Comparison of ENCODE assay signal across 1 cellular context in genomic region chr19:35702223-35703012, GRCh38.
TF ChIP-seq lines count a peak whose summit lies in the region.

No MANE protein-coding gene starts in this region.

TF ChIP-seq in GM12878, 131 proteins besides CTCF, POLR2A, EP300 and RAD21 (continued from another document):
- TF ChIP-seq, protein P1, sequence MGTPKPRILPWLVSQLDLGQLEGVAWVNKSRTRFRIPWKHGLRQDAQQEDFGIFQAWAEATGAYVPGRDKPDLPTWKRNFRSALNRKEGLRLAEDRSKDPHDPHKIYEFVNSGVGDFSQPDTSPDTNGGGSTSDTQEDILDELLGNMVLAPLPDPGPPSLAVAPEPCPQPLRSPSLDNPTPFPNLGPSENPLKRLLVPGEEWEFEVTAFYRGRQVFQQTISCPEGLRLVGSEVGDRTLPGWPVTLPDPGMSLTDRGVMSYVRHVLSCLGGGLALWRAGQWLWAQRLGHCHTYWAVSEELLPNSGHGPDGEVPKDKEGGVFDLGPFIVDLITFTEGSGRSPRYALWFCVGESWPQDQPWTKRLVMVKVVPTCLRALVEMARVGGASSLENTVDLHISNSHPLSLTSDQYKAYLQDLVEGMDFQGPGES (IDR thresholded peaks at IDR 0.05) = peak; percentile 99
- TF ChIP-seq ETV6 (conservative IDR thresholded peaks at IDR 0.05 in 1 of 2, IDR thresholded peaks at IDR 0.05 in 1 of 2; ENCODE audit: borderline replicate concordance in 1 of 2, low read depth in 1 of 2) (no peak), MEF2A (IDR thresholded peaks at IDR 0.05; ENCODE audit: insufficient read depth, low read depth, low read length) (no peak), FOS (IDR thresholded peaks at IDR 0.05; ENCODE audit: borderline replicate concordance, extremely low read depth, insufficient read length) (peak; percentile 98), IRF5 (IDR thresholded peaks at IDR 0.05; ENCODE audit: borderline replicate concordance) (no peak), YBX1 (IDR thresholded peaks at IDR 0.05) (no peak), SPI1 (IDR thresholded peaks at IDR 0.05; ENCODE audit: borderline replicate concordance, insufficient read depth, low read depth, low read length) (no peak), MTA3 (IDR thresholded peaks at IDR 0.05; ENCODE audit: borderline replicate concordance, low read length) (no peak), NFXL1 (IDR thresholded peaks at IDR 0.05; ENCODE audit: borderline replicate concordance) (no peak), POLR2AphosphoS5 (IDR thresholded peaks at IDR 0.05; ENCODE audit: low read length) (peak; percentile 88), RAD51 (IDR thresholded peaks at IDR 0.05) (no peak)
- TF ChIP-seq, protein P2, sequence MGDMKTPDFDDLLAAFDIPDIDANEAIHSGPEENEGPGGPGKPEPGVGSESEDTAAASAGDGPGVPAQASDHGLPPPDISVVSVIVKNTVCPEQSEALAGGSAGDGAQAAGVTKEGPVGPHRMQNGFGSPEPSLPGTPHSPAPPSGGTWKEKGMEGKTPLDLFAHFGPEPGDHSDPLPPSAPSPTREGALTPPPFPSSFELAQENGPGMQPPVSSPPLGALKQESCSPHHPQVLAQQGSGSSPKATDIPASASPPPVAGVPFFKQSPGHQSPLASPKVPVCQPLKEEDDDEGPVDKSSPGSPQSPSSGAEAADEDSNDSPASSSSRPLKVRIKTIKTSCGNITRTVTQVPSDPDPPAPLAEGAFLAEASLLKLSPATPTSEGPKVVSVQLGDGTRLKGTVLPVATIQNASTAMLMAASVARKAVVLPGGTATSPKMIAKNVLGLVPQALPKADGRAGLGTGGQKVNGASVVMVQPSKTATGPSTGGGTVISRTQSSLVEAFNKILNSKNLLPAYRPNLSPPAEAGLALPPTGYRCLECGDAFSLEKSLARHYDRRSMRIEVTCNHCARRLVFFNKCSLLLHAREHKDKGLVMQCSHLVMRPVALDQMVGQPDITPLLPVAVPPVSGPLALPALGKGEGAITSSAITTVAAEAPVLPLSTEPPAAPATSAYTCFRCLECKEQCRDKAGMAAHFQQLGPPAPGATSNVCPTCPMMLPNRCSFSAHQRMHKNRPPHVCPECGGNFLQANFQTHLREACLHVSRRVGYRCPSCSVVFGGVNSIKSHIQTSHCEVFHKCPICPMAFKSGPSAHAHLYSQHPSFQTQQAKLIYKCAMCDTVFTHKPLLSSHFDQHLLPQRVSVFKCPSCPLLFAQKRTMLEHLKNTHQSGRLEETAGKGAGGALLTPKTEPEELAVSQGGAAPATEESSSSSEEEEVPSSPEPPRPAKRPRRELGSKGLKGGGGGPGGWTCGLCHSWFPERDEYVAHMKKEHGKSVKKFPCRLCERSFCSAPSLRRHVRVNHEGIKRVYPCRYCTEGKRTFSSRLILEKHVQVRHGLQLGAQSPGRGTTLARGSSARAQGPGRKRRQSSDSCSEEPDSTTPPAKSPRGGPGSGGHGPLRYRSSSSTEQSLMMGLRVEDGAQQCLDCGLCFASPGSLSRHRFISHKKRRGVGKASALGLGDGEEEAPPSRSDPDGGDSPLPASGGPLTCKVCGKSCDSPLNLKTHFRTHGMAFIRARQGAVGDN (IDR thresholded peaks at IDR 0.05) = no peak; the same call in none of the 2 replicates
